Comparison of ENCODE assay signal across 10 cellular contexts in the genomic region with DNA sequence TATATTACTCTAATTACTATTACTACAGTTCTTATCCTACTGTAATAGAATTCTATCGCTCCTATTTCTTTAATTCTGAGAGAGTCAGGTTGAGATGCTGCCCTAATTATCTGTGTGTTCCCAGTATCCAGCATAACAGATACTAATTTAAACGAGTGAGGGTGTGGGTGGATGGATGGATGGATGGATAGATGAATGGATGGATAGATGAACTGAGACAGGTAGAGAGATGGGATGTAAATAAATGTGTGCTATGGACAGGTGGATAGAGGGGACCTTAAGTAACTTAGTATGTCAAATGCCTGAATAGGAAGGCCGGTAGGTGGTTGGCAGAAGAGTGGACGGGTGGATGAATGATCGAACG.
DNase-seq lines count a peak whose midpoint lies in the region; FAIRE-seq and TF ChIP-seq lines count a peak whose summit lies in the region.
"Had no signal": no experiment of that assay in that cellular context is flagged by ENCODE, and none has a peak within 500 bp of the region (broad histone marks: within the 10 kb centered on the region; RNA-seq: fewer than 3 reads in every experiment).

No MANE protein-coding gene starts in this region.

- TF ChIP-seq POLR2A in NB4 (IDR thresholded peaks at IDR 0.05; ENCODE audit: extremely low read depth, insufficient read length), result no peak
- TF ChIP-seq POLR2A in H1 (IDR thresholded peaks at IDR 0.05; ENCODE audit: control extremely low read depth in 1 of 2, low read depth in 2 of 2, low read length in 2 of 2), result no peak
- TF ChIP-seq POLR2A in ovary (IDR thresholded peaks at IDR 0.05), result no peak

- H3K4me3 ChIP-seq in CD8-positive, alpha-beta memory T cell (ENCODE audit: low read length), result no peak overlapping the region
- H3K4me3 ChIP-seq in NB4 (ENCODE audit: low read depth, low read length) (peak overlapping the region; percentile 21), H1 (ENCODE audit: extremely low read depth in 1 of 4, insufficient read depth in 2 of 4, low read depth in 3 of 4, low read length in 4 of 4) (peak overlapping the region in 2 of 4 experiments; percentile 14 to 60; a peak in 5 of 8 replicates), ovary (peak overlapping the region; percentile 22)

- H3K27me3 Mint-ChIP-seq in CD8-positive, alpha-beta memory T cell, result peaks cover 7 to 34% of the 10 kb centered on the region in 2 donors

- POLR2A ChIA-PET in CD8-positive, alpha-beta memory T cell (lab: Charles Lee), result no interaction called here
- POLR2A ChIA-PET in H1 (lab: Charles Lee; ENCODE audit: partially characterized antibody), result interaction anchor here (0.5 to 1.4 kb wide), 2 partner anchors 10 to 526 kb away, joined by 3 read pairs; no protein-coding TSS in a partner anchor

- peaks cover 0 to 1% (median 0%) of the 10 kb centered on the region in 5 donors for H3K9me3 Mint-ChIP-seq in CD8-positive, alpha-beta memory T cell

- no peak overlapping the region for H2BK120ac ChIP-seq in H1 (replicated peaks; ENCODE audit: low read depth, low read length)

- H2AFZ ChIP-seq in H1 (ENCODE audit: low read length), result peak overlapping the region; percentile 57; the same call in 1 of the 2 replicates

- H3K14ac ChIP-seq in H1 (ENCODE audit: insufficient read length), result no peak overlapping the region

- no peak for DNase-seq in CD8-positive, alpha-beta memory T cell
- no peak for DNase-seq in NB4 (ENCODE audit: low read depth)
- no peak for DNase-seq in H1 (ENCODE audit: low read depth in 1 of 2, low spot score in 2 of 2)
- DNase-seq in ovary, result no peak
- DNase-seq in C1 segment of cervical spinal cord (lab: John Stamatoyannopoulos, UW), result no peak
- DNase-seq in G401 (ENCODE audit: low spot score), result no peak
- DNase-seq in hepatic stellate cell (ENCODE audit: low spot score), result no peak
- no peak for DNase-seq in SW 1271 (lab: John Stamatoyannopoulos, UW)

- peak overlapping the region; percentile 25 to 79 (median 68) for H3K4me3 Mint-ChIP-seq in CD8-positive, alpha-beta memory T cell

- H3K23me2 ChIP-seq in H1 (ENCODE audit: low read depth, low read length), result peaks cover 2% of the 10 kb centered on the region; the same call in 1 of the 2 replicates

- TF ChIP-seq RAD21 in H1 (IDR thresholded peaks at IDR 0.05 in 1 of 2, conservative IDR thresholded peaks at IDR 0.05 in 1 of 2; ENCODE audit: low read depth in 2 of 2, low read length in 2 of 2), result no peak

- peak overlapping the region in 6 of 8 donors; percentile 12 to 79 (median 40) for H3K27ac Mint-ChIP-seq in CD8-positive, alpha-beta memory T cell

- H4K5ac ChIP-seq in H1 (ENCODE audit: insufficient read length, low read depth, low read length), result no peak overlapping the region

- WGBS in H1 (ENCODE audit: extremely low coverage in 1 of 2, insufficient coverage in 1 of 2, insufficient read length in 1 of 2, insufficient replicate concordance in 2 of 2, low coverage in 1 of 2, low lambda C conversion rate in 2 of 2, missing lambda C conversion rate in 1 of 2), 2 experiments, result 71% methylated on average over 6 of the region's 6 CpGs; no CpG with 5 or more reads in 1 of the 2 experiments
- WGBS in ovary, 3 donors, result 41 to 52% (median 50%) methylated on average over 6 of the region's 6 CpGs

- no peak overlapping the region; a peak in 1 of 7 replicates for H3K9ac ChIP-seq in H1 (replicated peaks in 1 of 4; ENCODE audit: extremely low read depth in 1 of 4, low read depth in 3 of 4, low read length in 3 of 4)

- H3K36me3 Mint-ChIP-seq in CD8-positive, alpha-beta memory T cell, result no peaks in the 10 kb centered on the region

- no peak overlapping the region for H2AK5ac ChIP-seq in H1 (ENCODE audit: low read depth, low read length)

- H3K9me3 ChIP-seq in CD8-positive, alpha-beta memory T cell (ENCODE audit: low read length), result no peaks in the 10 kb centered on the region
- H3K9me3 ChIP-seq in H1 (ENCODE audit: insufficient read depth in 2 of 2, low read depth in 1 of 2, low read length in 1 of 2) (no peaks in the 10 kb centered on the region), ovary (no peaks in the 10 kb centered on the region)
- H3K9me3 ChIP-seq: transverse colon had no signal

- no peak overlapping the region for H3K23ac ChIP-seq in H1 (ENCODE audit: insufficient read length)

- TF ChIP-seq EP300 in H1 (IDR thresholded peaks at IDR 0.05; ENCODE audit: borderline replicate concordance in 1 of 2, low read depth in 2 of 2, low read length in 2 of 2), result no peak
- TF ChIP-seq EP300 in ovary (IDR thresholded peaks at IDR 0.05), result no peak

- H2BK12ac ChIP-seq in H1 (ENCODE audit: low read depth, low read length), result peak overlapping the region; percentile 39; the same call in 1 of the 2 replicates

- H3K18ac ChIP-seq in H1 (ENCODE audit: extremely low read depth, low read length), result no peak overlapping the region

- peak overlapping the region; percentile 60 for H3K56ac ChIP-seq in H1 (replicated peaks; ENCODE audit: insufficient read length, low read depth, low read length)

- no peak for FAIRE-seq in H1 (lab: Jason Lieb, UNC)
- FAIRE-seq: small intestine had no signal

- no peaks in the 10 kb centered on the region for H3K4me1 ChIP-seq in CD8-positive, alpha-beta memory T cell (ENCODE audit: insufficient read depth, low read length)
- H3K4me1 ChIP-seq in H1 (replicated peaks in 1 of 4; ENCODE audit: control insufficient read depth in 3 of 4, insufficient read depth in 4 of 4, low read length in 3 of 4) (peaks cover 7 to 18% (median 8%) of the 10 kb centered on the region in 4 experiments), ovary (ENCODE audit: insufficient read depth) (peaks cover 2% of the 10 kb centered on the region)

- H3K36me3 ChIP-seq in CD8-positive, alpha-beta memory T cell (ENCODE audit: insufficient read depth, low read length), result no peaks in the 10 kb centered on the region
- H3K36me3 ChIP-seq in H1 (ENCODE audit: control insufficient read depth in 2 of 4, insufficient read depth in 4 of 4, low read length in 3 of 4) (no peaks in the 10 kb centered on the region), ovary (no peaks in the 10 kb centered on the region)
- H3K36me3 ChIP-seq: transverse colon had no signal

- peaks cover 6 to 10% (median 10%) of the 10 kb centered on the region in 3 donors for H3K4me1 Mint-ChIP-seq in CD8-positive, alpha-beta memory T cell

- in situ Hi-C loops in G401 (cut with HindIII; ENCODE audit: low sequenced_read_pairs), result no loop called here

- H3K27ac ChIP-seq in CD8-positive, alpha-beta memory T cell (ENCODE audit: low read depth, low read length), result no peak overlapping the region
- H3K27ac ChIP-seq in H1 (ENCODE audit: low read depth, low read length) (no peak overlapping the region), ovary (no peak overlapping the region)

- no peaks in the 10 kb centered on the region for H3K79me2 ChIP-seq in H1 (ENCODE audit: control insufficient read depth in 1 of 2, insufficient read depth in 2 of 2, low read length in 2 of 2)

- H4K8ac ChIP-seq in H1 (ENCODE audit: extremely low read depth, insufficient read depth, low read length), result no peak overlapping the region

- CTCF ChIA-PET in CD8-positive, alpha-beta memory T cell (lab: Charles Lee), result no interaction called here
- CTCF ChIA-PET in H1 (lab: Charles Lee; ENCODE audit: partially characterized antibody), result interaction anchor here (0.5 to 2.6 kb wide), 7 partner anchors 9 to 326 kb away, joined by 3 to 15 read pairs (median 4); no protein-coding TSS in a partner anchor

- no peak overlapping the region for H4K91ac ChIP-seq in H1 (replicated peaks; ENCODE audit: insufficient read length, low read length)

- H3K79me1 ChIP-seq in H1 (ENCODE audit: low read depth, low read length), result no peaks in the 10 kb centered on the region

- intact Hi-C loops in ovary (cut with DNase I), result loop anchor here in 2 of 4 donors (10.0 kb wide), 1 partner anchor 142 kb away; a partner anchor contains a TSS

- H3K4ac ChIP-seq in H1 (replicated peaks; ENCODE audit: insufficient read length, low read depth, low read length), result no peak overlapping the region

- no peaks in the 10 kb centered on the region for H3K27me3 ChIP-seq in CD8-positive, alpha-beta memory T cell (ENCODE audit: insufficient read depth, low read length, poor library complexity, severe bottlenecking)
- H3K27me3 ChIP-seq in H1 (replicated peaks in 1 of 4; ENCODE audit: control insufficient read depth in 3 of 4, extremely low read depth in 1 of 4, insufficient read depth in 3 of 4, low read length in 3 of 4), result peaks cover 0 to 10% (median 5%) of the 10 kb centered on the region in 4 experiments; a peak in 4 of 7 replicates
- no peaks in the 10 kb centered on the region for H3K27me3 ChIP-seq in ovary

- H2BK5ac ChIP-seq in H1 (ENCODE audit: low read depth, low read length), result no peak overlapping the region

- H4K20me1 ChIP-seq in H1 (replicated peaks in 1 of 2; ENCODE audit: control insufficient read depth in 1 of 2, insufficient read depth in 2 of 2, low read length in 2 of 2), result no peaks in the 10 kb centered on the region

- no peak overlapping the region for H2BK20ac ChIP-seq in H1 (ENCODE audit: low read length)

- peak overlapping the region; percentile 46; the same call in 1 of the 2 replicates for H2BK15ac ChIP-seq in H1 (ENCODE audit: low read length)

- TF ChIP-seq CTCF in NB4 (IDR thresholded peaks at IDR 0.05; ENCODE audit: low read depth, low read length) (no peak), H1 (IDR thresholded peaks at IDR 0.05; ENCODE audit: control extremely low read depth in 1 of 3, insufficient read depth in 1 of 3, low read depth in 1 of 3, low read length in 3 of 3) (no peak), ovary (IDR thresholded peaks at IDR 0.05) (no peak)

- peak overlapping the region; percentile 63 to 71 for H3K4me2 ChIP-seq in H1 (ENCODE audit: insufficient read depth in 1 of 2, low read depth in 2 of 2, low read length in 2 of 2)

TF ChIP-seq in H1, 55 proteins besides CTCF, POLR2A, EP300 and RAD21 (continues in another document):
- TF ChIP-seq KDM4A (IDR thresholded peaks at IDR 0.05; ENCODE audit: low read depth, low read length, severe bottlenecking), result no peak
- TF ChIP-seq CREB1 (IDR thresholded peaks at IDR 0.05), result no peak
- TF ChIP-seq, protein P1, sequence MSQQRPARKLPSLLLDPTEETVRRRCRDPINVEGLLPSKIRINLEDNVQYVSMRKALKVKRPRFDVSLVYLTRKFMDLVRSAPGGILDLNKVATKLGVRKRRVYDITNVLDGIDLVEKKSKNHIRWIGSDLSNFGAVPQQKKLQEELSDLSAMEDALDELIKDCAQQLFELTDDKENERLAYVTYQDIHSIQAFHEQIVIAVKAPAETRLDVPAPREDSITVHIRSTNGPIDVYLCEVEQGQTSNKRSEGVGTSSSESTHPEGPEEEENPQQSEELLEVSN (IDR thresholded peaks at IDR 0.05), result no peak
- TF ChIP-seq, protein P2, sequence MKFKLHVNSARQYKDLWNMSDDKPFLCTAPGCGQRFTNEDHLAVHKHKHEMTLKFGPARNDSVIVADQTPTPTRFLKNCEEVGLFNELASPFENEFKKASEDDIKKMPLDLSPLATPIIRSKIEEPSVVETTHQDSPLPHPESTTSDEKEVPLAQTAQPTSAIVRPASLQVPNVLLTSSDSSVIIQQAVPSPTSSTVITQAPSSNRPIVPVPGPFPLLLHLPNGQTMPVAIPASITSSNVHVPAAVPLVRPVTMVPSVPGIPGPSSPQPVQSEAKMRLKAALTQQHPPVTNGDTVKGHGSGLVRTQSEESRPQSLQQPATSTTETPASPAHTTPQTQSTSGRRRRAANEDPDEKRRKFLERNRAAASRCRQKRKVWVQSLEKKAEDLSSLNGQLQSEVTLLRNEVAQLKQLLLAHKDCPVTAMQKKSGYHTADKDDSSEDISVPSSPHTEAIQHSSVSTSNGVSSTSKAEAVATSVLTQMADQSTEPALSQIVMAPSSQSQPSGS (IDR thresholded peaks at IDR 0.05; ENCODE audit: low read length), result no peak
